In the genomic region with DNA sequence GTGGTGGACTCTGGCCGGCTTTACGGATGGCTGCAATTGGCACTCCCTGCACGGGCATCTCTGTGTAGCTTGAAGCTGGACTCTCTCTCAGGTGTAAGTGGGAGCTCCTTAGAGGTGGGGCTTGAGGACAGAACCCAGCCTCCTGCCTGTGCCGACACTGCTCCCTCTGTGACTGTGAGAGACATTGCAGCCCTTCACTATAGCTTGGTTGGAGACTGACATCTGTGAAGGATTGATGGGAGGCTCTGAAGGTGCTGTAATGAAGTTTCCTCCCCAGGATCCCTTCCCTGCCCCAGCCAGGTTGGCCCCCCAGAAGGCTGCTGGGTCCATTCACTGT, we compare ENCODE assay signal across 26 cellular contexts.
A peak's percentile ranks its signal among the peaks of the same experiment; 100 is the strongest.
DNase-seq lines count a peak whose midpoint lies in the region; ATAC-seq and TF ChIP-seq lines count a peak whose summit lies in the region.
"Had no signal": no experiment of that assay in that cellular context is flagged by ENCODE, and none has a peak within 500 bp of the region (broad histone marks: within the 10 kb centered on the region; RNA-seq: fewer than 3 reads in every experiment).

No MANE protein-coding gene starts in this region.

- H3K4me3 Mint-ChIP-seq in GM23338, result no peak overlapping the region
- no peak overlapping the region for H3K4me3 Mint-ChIP-seq in endodermal cell
- no peak overlapping the region for H3K4me3 Mint-ChIP-seq in activated CD4-positive, alpha-beta memory T cell treated with anti-CD3 and anti-CD28 coated beads for 36 hours
- H3K4me3 Mint-ChIP-seq: CD8-positive, alpha-beta memory T cell; H9; HFFc6 had no signal

- H4K20me1 ChIP-seq in GM23338 (replicated peaks; ENCODE audit: insufficient read depth), result no peaks in the 10 kb centered on the region

- CTCF ChIA-PET in activated CD4-positive, alpha-beta memory T cell treated with anti-CD3 and anti-CD28 coated beads for 36 hours (lab: Charles Lee), result no interaction called here

- H3K27ac Mint-ChIP-seq in GM23338 (no peak overlapping the region), endodermal cell (no peak overlapping the region)
- no peak overlapping the region for H3K27ac Mint-ChIP-seq in activated CD4-positive, alpha-beta memory T cell treated with anti-CD3 and anti-CD28 coated beads for 36 hours
- H3K27ac Mint-ChIP-seq: H9, HFFc6 had no signal

- POLR2A ChIA-PET in activated CD4-positive, alpha-beta memory T cell treated with anti-CD3 and anti-CD28 coated beads for 36 hours (lab: Charles Lee), result no interaction called here

- H3K9me3 Mint-ChIP-seq in GM23338 (no peaks in the 10 kb centered on the region), endodermal cell (no peaks in the 10 kb centered on the region)
- H3K9me3 Mint-ChIP-seq in activated CD4-positive, alpha-beta memory T cell treated with anti-CD3 and anti-CD28 coated beads for 36 hours, result peaks cover 4% of the 10 kb centered on the region
- H3K9me3 Mint-ChIP-seq: H9 had no signal

- ATAC-seq in GM23338 (peak; percentile 82), RWPE2 (ENCODE audit: low read depth) (peak; percentile 38; the same call in 2 of the 3 replicates), GM19035 (IDR thresholded peaks at IDR 0.05; ENCODE audit: unreplicated experiment) (no peak)

- H3K4me1 ChIP-seq in GM23338 (ENCODE audit: insufficient read depth) (no peaks in the 10 kb centered on the region), RWPE2 (ENCODE audit: insufficient read depth, poor library complexity, severe bottlenecking) (no peaks in the 10 kb centered on the region), endodermal cell (ENCODE audit: control insufficient read depth, insufficient read depth, low read length) (no peaks in the 10 kb centered on the region)
- H3K4me1 ChIP-seq: Peyer's patch had no signal

- H3K27ac ChIP-seq in GM23338 (ENCODE audit: low read depth) (no peak overlapping the region), RWPE2 (ENCODE audit: poor library complexity, severe bottlenecking) (no peak overlapping the region), endodermal cell (ENCODE audit: low read depth, low read length) (no peak overlapping the region)
- H3K27ac ChIP-seq: 22Rv1, C4-2B, Peyer's patch, SJSA1 had no signal

- WGBS in endodermal cell (ENCODE audit: insufficient coverage in 1 of 2, insufficient read length in 1 of 2), 2 experiments, result 83 to 91% methylated on average over 2 to 4 of the region's 4 CpGs

- TF ChIP-seq CTCF in GM23338 (conservative IDR thresholded peaks at IDR 0.05; ENCODE audit: low read depth in 2 of 2), result no peak; a peak in 1 of 4 replicates
- no peak for TF ChIP-seq CTCF in RWPE2 (IDR thresholded peaks at IDR 0.05; ENCODE audit: poor library complexity, severe bottlenecking)
- TF ChIP-seq CTCF in endodermal cell (conservative IDR thresholded peaks at IDR 0.05), result peak; percentile 45

- no peak overlapping the region for H3K9ac ChIP-seq in endodermal cell (ENCODE audit: extremely low read depth, low read length, poor library complexity, severe bottlenecking)

- no peak overlapping the region for H3K4me2 ChIP-seq in GM23338

- no peaks in the 10 kb centered on the region for H3K27me3 ChIP-seq in GM23338 (ENCODE audit: insufficient read depth)
- H3K27me3 ChIP-seq in RWPE2 (ENCODE audit: insufficient read depth, poor library complexity, severe bottlenecking), result no peaks in the 10 kb centered on the region
- no peaks in the 10 kb centered on the region for H3K27me3 ChIP-seq in endodermal cell (ENCODE audit: control insufficient read depth, insufficient read depth, low read length, poor library complexity, severe bottlenecking)
- H3K27me3 ChIP-seq: Peyer's patch, SJSA1 had no signal

- H3K36me3 ChIP-seq in GM23338 (ENCODE audit: insufficient read depth) (no peaks in the 10 kb centered on the region), RWPE2 (ENCODE audit: low read depth) (no peaks in the 10 kb centered on the region), endodermal cell (ENCODE audit: control insufficient read depth, insufficient read depth, low read length) (no peaks in the 10 kb centered on the region)
- H3K36me3 ChIP-seq: Peyer's patch, SJSA1 had no signal

- no peaks in the 10 kb centered on the region for H3K9me2 ChIP-seq in GM23338 (ENCODE audit: insufficient read depth)

- H3K79me2 ChIP-seq in GM23338 (replicated peaks; ENCODE audit: insufficient read depth), result no peaks in the 10 kb centered on the region

- no peaks in the 10 kb centered on the region for H3K36me3 Mint-ChIP-seq in GM23338 (ENCODE audit: low read depth)
- no peaks in the 10 kb centered on the region for H3K36me3 Mint-ChIP-seq in endodermal cell (ENCODE audit: low read depth)
- H3K36me3 Mint-ChIP-seq in activated CD4-positive, alpha-beta memory T cell treated with anti-CD3 and anti-CD28 coated beads for 36 hours, result no peaks in the 10 kb centered on the region
- H3K36me3 Mint-ChIP-seq: CD8-positive, alpha-beta memory T cell had no signal

- no peaks in the 10 kb centered on the region for H3F3A ChIP-seq in GM23338 (replicated peaks; ENCODE audit: low read depth)

- intact Hi-C loops in activated CD4-positive, alpha-beta memory T cell treated with anti-CD3 and anti-CD28 coated beads for 36 hours (cut with micrococcal nuclease), result no loop called here

- DNase-seq in DMS 273 (lab: John Stamatoyannopoulos, UW; ENCODE audit: unreplicated experiment), result peak; percentile 10
- no peak for DNase-seq in DMS 273 treated with DMSO at 0.1 percent for 48 hours (lab: John Stamatoyannopoulos, UW)
- DNase-seq in GM23338 (ENCODE audit: low spot score), result no peak
- no peak for DNase-seq in RWPE2 (ENCODE audit: low spot score)
- no peak for DNase-seq in endodermal cell
- no peak for DNase-seq in activated CD4-positive, alpha-beta memory T cell treated with anti-CD3 and anti-CD28 coated beads for 36 hours
- no peak for DNase-seq in DMS153 treated with DMSO at 0.1 percent for 48 hours (lab: John Stamatoyannopoulos, UW; ENCODE audit: unreplicated experiment)
- DNase-seq: ACHN; Calu3; CD8-positive, alpha-beta memory T cell; DMS79 treated with DMSO at 0.1 percent for 48 hours; H9; HFFc6; KG1; NCI-H1105; NCI-H146; NCI-H2029; NCI-H226; NCI-H510A treated with DMSO at 0.1 percent for 48 hours; NCI-H748 treated with DMSO at 0.1 percent for 48 hours; NK-92 treated with Interleukin-12 subunit alpha and Interleukin-12 subunit beta, amount 100 ng/mL, for 24 hours; Peyer's patch had no signal

- H3K4me1 Mint-ChIP-seq in GM23338, result no peaks in the 10 kb centered on the region
- H3K4me1 Mint-ChIP-seq in endodermal cell, result no peaks in the 10 kb centered on the region
- H3K4me1 Mint-ChIP-seq in activated CD4-positive, alpha-beta memory T cell treated with anti-CD3 and anti-CD28 coated beads for 36 hours (ENCODE audit: low read depth), result no peaks in the 10 kb centered on the region
- H3K4me1 Mint-ChIP-seq: CD8-positive, alpha-beta memory T cell had no signal

- peaks cover 6% of the 10 kb centered on the region for H3K27me3 Mint-ChIP-seq in GM23338 (ENCODE audit: insufficient read depth, low read depth, poor library complexity)
- H3K27me3 Mint-ChIP-seq in endodermal cell (ENCODE audit: insufficient read depth), result no peaks in the 10 kb centered on the region
- H3K27me3 Mint-ChIP-seq in activated CD4-positive, alpha-beta memory T cell treated with anti-CD3 and anti-CD28 coated beads for 36 hours, result peaks cover 2% of the 10 kb centered on the region

- H2AFZ ChIP-seq in GM23338, result no peak overlapping the region

- no peak overlapping the region for H3K4me3 ChIP-seq in GM23338
- H3K4me3 ChIP-seq in RWPE2 (ENCODE audit: severe bottlenecking), result no peak overlapping the region
- H3K4me3 ChIP-seq in endodermal cell (ENCODE audit: low read length), result no peak overlapping the region
- H3K4me3 ChIP-seq: Peyer's patch, SJSA1 had no signal

- no peaks in the 10 kb centered on the region for H3K9me3 ChIP-seq in RWPE2 (ENCODE audit: severe bottlenecking)
- no peaks in the 10 kb centered on the region for H3K9me3 ChIP-seq in endodermal cell (ENCODE audit: control insufficient read depth, low read length)
- H3K9me3 ChIP-seq: Peyer's patch, SJSA1 had no signal

TF ChIP-seq in GM23338, 12 proteins besides CTCF, POLR2A, EP300 and RAD21 (continues in another document):
- TF ChIP-seq, protein P1, sequence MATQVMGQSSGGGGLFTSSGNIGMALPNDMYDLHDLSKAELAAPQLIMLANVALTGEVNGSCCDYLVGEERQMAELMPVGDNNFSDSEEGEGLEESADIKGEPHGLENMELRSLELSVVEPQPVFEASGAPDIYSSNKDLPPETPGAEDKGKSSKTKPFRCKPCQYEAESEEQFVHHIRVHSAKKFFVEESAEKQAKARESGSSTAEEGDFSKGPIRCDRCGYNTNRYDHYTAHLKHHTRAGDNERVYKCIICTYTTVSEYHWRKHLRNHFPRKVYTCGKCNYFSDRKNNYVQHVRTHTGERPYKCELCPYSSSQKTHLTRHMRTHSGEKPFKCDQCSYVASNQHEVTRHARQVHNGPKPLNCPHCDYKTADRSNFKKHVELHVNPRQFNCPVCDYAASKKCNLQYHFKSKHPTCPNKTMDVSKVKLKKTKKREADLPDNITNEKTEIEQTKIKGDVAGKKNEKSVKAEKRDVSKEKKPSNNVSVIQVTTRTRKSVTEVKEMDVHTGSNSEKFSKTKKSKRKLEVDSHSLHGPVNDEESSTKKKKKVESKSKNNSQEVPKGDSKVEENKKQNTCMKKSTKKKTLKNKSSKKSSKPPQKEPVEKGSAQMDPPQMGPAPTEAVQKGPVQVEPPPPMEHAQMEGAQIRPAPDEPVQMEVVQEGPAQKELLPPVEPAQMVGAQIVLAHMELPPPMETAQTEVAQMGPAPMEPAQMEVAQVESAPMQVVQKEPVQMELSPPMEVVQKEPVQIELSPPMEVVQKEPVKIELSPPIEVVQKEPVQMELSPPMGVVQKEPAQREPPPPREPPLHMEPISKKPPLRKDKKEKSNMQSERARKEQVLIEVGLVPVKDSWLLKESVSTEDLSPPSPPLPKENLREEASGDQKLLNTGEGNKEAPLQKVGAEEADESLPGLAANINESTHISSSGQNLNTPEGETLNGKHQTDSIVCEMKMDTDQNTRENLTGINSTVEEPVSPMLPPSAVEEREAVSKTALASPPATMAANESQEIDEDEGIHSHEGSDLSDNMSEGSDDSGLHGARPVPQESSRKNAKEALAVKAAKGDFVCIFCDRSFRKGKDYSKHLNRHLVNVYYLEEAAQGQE (IDR thresholded peaks at IDR 0.05; ENCODE audit: unreplicated experiment), result no peak
